29 cellular contexts compared by ENCODE assay signal in genomic region chr2:164786787-164787186, GRCh38.
"Had no signal": no experiment of that assay in that cellular context is flagged by ENCODE, and none has a peak within 500 bp of the region (broad histone marks: within the 10 kb centered on the region; RNA-seq: fewer than 3 reads in every experiment).

No MANE protein-coding gene starts in this region.

- H3K4me1 Mint-ChIP-seq: nephron had no signal

- H3K27me3 ChIP-seq: body of pancreas, dorsolateral prefrontal cortex, heart left ventricle, upper lobe of left lung, vagina had no signal

- H3K36me3 ChIP-seq: heart left ventricle, thoracic aorta, upper lobe of left lung, vagina, WERI-Rb-1 had no signal

- DNase-seq: activated CD4-positive, alpha-beta T cell treated with anti-CD3 and anti-CD28 coated beads for 48 hours; activated CD4-positive, alpha-beta T cell treated with anti-CD3 and anti-CD28 coated beads, Interleukin-2, amount 50 U/mL, for 48 hours; activated CD8-positive, alpha-beta memory T cell treated with anti-CD3 and anti-CD28 coated beads for 24 hours; activated effector memory CD4-positive, alpha-beta T cell treated with Interleukin-2 at 50 U/mL for 16 hours; activated naive CD4-positive, alpha-beta T cell treated with Interleukin-2 at 50 U/mL for 16 hours; anterior cingulate cortex; body of pancreas; cerebellar nuclear complex; dorsolateral prefrontal cortex; effector memory CD4-positive, alpha-beta T cell; erythroblast; heart left ventricle; hypothalamus; stimulated activated CD4-positive, alpha-beta T cell treated with anti-CD3 and anti-CD28 coated beads, Interleukin-12 subunit alpha, Interleukin-12 subunit beta, amount 100 ng/mL, for 4 hours; stimulated activated CD4-positive, alpha-beta T cell treated with anti-CD3 and anti-CD28 coated beads, Interleukin-4, amount 100 ng/mL, for 1 hour; stimulated activated naive CD8-positive, alpha-beta T cell treated with anti-CD3 and anti-CD28 coated beads, Interleukin-15, Interleukin-2, amounts not matched to agents 100 U/mL and 50 U/mL, for 24 hours; T-helper 9 cell; upper lobe of left lung; WERI-Rb-1 had no signal

- H3K4me3 ChIP-seq: body of pancreas, coronary artery, dorsolateral prefrontal cortex, heart left ventricle, lung, skin epidermis, upper lobe of left lung, vagina had no signal

- H3K27ac Mint-ChIP-seq: activated naive CD8-positive, alpha-beta T cell; nephron; T-helper 1 cell treated with Interleukin-12 subunit alpha and Interleukin-12 subunit beta and Interleukin-4 antibody, amounts not matched to agents 30 μg/mL and 1 μg/mL, for 36 hours had no signal

- H3K9me3 Mint-ChIP-seq: nephron; T-helper 1 cell treated with Interleukin-12 subunit alpha and Interleukin-12 subunit beta and Interleukin-4 antibody, amounts not matched to agents 30 μg/mL and 1 μg/mL, for 36 hours had no signal

- H3K27ac ChIP-seq: vagina, WERI-Rb-1 had no signal

- H3K36me3 Mint-ChIP-seq: activated naive CD8-positive, alpha-beta T cell had no signal

- H3K27me3 Mint-ChIP-seq: activated naive CD8-positive, alpha-beta T cell had no signal

- H3K9me3 ChIP-seq: body of pancreas, heart left ventricle, thoracic aorta, upper lobe of left lung, vagina had no signal

- ATAC-seq: activated CD4-positive, CD25-positive, alpha-beta regulatory T cell treated with anti-CD3 and anti-CD28 coated beads, Interleukin-2, amount 50 U/mL, for 24 hours; body of pancreas; heart left ventricle; sciatic nerve; stimulated activated naive CD8-positive, alpha-beta T cell treated with anti-CD3 and anti-CD28 coated beads, Interleukin-15, Interleukin-2, amounts not matched to agents 100 U/mL and 50 U/mL, for 24 hours had no signal

- H3K4me3 Mint-ChIP-seq: activated naive CD8-positive, alpha-beta T cell; nephron; T-helper 1 cell treated with Interleukin-12 subunit alpha and Interleukin-12 subunit beta and Interleukin-4 antibody, amounts not matched to agents 30 μg/mL and 1 μg/mL, for 36 hours had no signal
